Comparison of ENCODE assay signal across 9 cellular contexts in genomic region chr21:45386728-45387371, GRCh38. TPM values are rescaled to one million over a fixed set of nuclear protein-coding genes. Genes with fewer than 3 reads are reported as not detected.
DNase-seq lines count a peak whose midpoint lies in the region; ATAC-seq, FAIRE-seq and TF ChIP-seq lines count a peak whose summit lies in the region.
"Had no signal": no experiment of that assay in that cellular context is flagged by ENCODE, and none has a peak within 500 bp of the region (broad histone marks: within the 10 kb centered on the region; RNA-seq: fewer than 3 reads in every experiment).

No MANE protein-coding gene starts in this region.

- no peak overlapping the region for H3K9ac ChIP-seq in endodermal cell (ENCODE audit: extremely low read depth, low read length, poor library complexity, severe bottlenecking)

- no peak for TF ChIP-seq EP300 in A549 (IDR thresholded peaks at IDR 0.05)

- H3K9me3 Mint-ChIP-seq in endodermal cell, result peaks cover 2% of the 10 kb centered on the region
- no peaks in the 10 kb centered on the region for H3K9me3 Mint-ChIP-seq in activated T-helper 17 cell treated with anti-CD3 and anti-CD28 coated beads, Interleukin-2, amount 50 U/mL, for 72 hours

- H3K9me3 ChIP-seq in A549 (no peaks in the 10 kb centered on the region), endodermal cell (ENCODE audit: control insufficient read depth, low read length) (no peaks in the 10 kb centered on the region)

- H3K27me3 Mint-ChIP-seq in endodermal cell (ENCODE audit: insufficient read depth), result no peaks in the 10 kb centered on the region
- H3K27me3 Mint-ChIP-seq in activated T-helper 17 cell treated with anti-CD3 and anti-CD28 coated beads, Interleukin-2, amount 50 U/mL, for 72 hours, result peaks cover 18% of the 10 kb centered on the region

- H3K4me3 ChIP-seq in A549, result no peak overlapping the region
- no peak overlapping the region for H3K4me3 ChIP-seq in endodermal cell (ENCODE audit: low read length)

- WGBS in A549 (ENCODE audit: missing lambda C conversion rate), result 43% methylated on average over 15 of the region's 20 CpGs
- 88 to 90% methylated on average over 17 to 20 of the region's 20 CpGs for WGBS in endodermal cell (ENCODE audit: insufficient coverage in 1 of 2, insufficient read length in 1 of 2), 2 experiments

- H3K4me3 Mint-ChIP-seq in endodermal cell, result no peak overlapping the region
- H3K4me3 Mint-ChIP-seq in activated T-helper 17 cell treated with anti-CD3 and anti-CD28 coated beads, Interleukin-2, amount 50 U/mL, for 72 hours, result no peak overlapping the region
- H3K4me3 Mint-ChIP-seq: activated B cell treated with CpG ODN at 0.5 μM for 24 hours had no signal

- peaks cover 17% of the 10 kb centered on the region for H3K4me1 ChIP-seq in A549
- no peaks in the 10 kb centered on the region for H3K4me1 ChIP-seq in endodermal cell (ENCODE audit: control insufficient read depth, insufficient read depth, low read length)

- no peaks in the 10 kb centered on the region for H3K27me3 ChIP-seq in endodermal cell (ENCODE audit: control insufficient read depth, insufficient read depth, low read length, poor library complexity, severe bottlenecking)

- no peaks in the 10 kb centered on the region for H3K4me1 Mint-ChIP-seq in endodermal cell
- no peaks in the 10 kb centered on the region for H3K4me1 Mint-ChIP-seq in activated T-helper 17 cell treated with anti-CD3 and anti-CD28 coated beads, Interleukin-2, amount 50 U/mL, for 72 hours
- H3K4me1 Mint-ChIP-seq: activated B cell treated with CpG ODN at 0.5 μM for 24 hours had no signal

- no peak overlapping the region for H3K27ac Mint-ChIP-seq in endodermal cell
- H3K27ac Mint-ChIP-seq in activated T-helper 17 cell treated with anti-CD3 and anti-CD28 coated beads, Interleukin-2, amount 50 U/mL, for 72 hours, result no peak overlapping the region
- H3K27ac Mint-ChIP-seq: activated B cell treated with CpG ODN at 0.5 μM for 24 hours had no signal

- peak overlapping the region; percentile 45 for H3K4me2 ChIP-seq in A549

- no peak for FAIRE-seq in A549 (lab: Jason Lieb, UNC)

- DNase-seq in A549 (ENCODE audit: low read depth in 1 of 2, low spot score in 1 of 2) (peak in 1 of 2 experiments; percentile 45), M059J (ENCODE audit: low read depth) (peak; percentile 96), endodermal cell (peak; percentile 52), lung microvascular endothelial cell (ENCODE audit: low read depth in 2 of 2) (peak; percentile 36 to 84), NCI-H1048 (lab: John Stamatoyannopoulos, UW) (no peak)
- DNase-seq in stimulated activated CD4-positive, alpha-beta T cell treated with anti-CD3 and anti-CD28 coated beads, Interleukin-4, amount 100 ng/mL, for 1 hour, result no peak
- DNase-seq in activated CD4-positive, alpha-beta T cell treated with anti-CD3 and anti-CD28 coated beads, Interleukin-2, amount 50 U/mL, for 48 hours, result no peak
- DNase-seq: activated B cell treated with CpG ODN at 0.5 μM for 24 hours had no signal

- CTCF ChIA-PET in A549 (lab: Yijun Ruan, JAX), result interaction anchor here (0.9 to 1.6 kb wide), 7 partner anchors 9 to 534 kb away, joined by 3 to 13 read pairs (median 4); no protein-coding TSS in a partner anchor

- no peak for TF ChIP-seq POLR2A in A549 (IDR thresholded peaks at IDR 0.05; ENCODE audit: low read length)

- POLR2A ChIA-PET in A549 (lab: Yijun Ruan, JAX), result interaction anchor here (1.4 kb wide), 1 partner anchor 20 kb away, joined by 5 read pairs; no protein-coding TSS in a partner anchor

- H3K27ac ChIP-seq in A549, result peak overlapping the region; percentile 27 to 80; a peak in 3 of 6 replicates
- H3K27ac ChIP-seq in endodermal cell (ENCODE audit: low read depth, low read length), result no peak overlapping the region

- TF ChIP-seq CTCF in A549 (IDR thresholded peaks at IDR 0.05) (no peak), endodermal cell (conservative IDR thresholded peaks at IDR 0.05) (no peak)

- peak; percentile 66 to 82 for ATAC-seq in A549
- no peak for ATAC-seq in activated T-helper 17 cell treated with anti-CD3 and anti-CD28 coated beads, Interleukin-2, amount 50 U/mL, for 72 hours (replicated peaks)

- H3K36me3 ChIP-seq in endodermal cell (ENCODE audit: control insufficient read depth, insufficient read depth, low read length), result no peaks in the 10 kb centered on the region

- H3K36me3 Mint-ChIP-seq in endodermal cell (ENCODE audit: low read depth), result no peaks in the 10 kb centered on the region
- H3K36me3 Mint-ChIP-seq in activated T-helper 17 cell treated with anti-CD3 and anti-CD28 coated beads, Interleukin-2, amount 50 U/mL, for 72 hours (ENCODE audit: low read depth), result no peaks in the 10 kb centered on the region

- 0 out of 5 replicates have a peak, but pooled peaks have one; percentile 27 to 31 for TF ChIP-seq RAD21 in A549 (conservative IDR thresholded peaks at IDR 0.05 in 1 of 2, IDR thresholded peaks at IDR 0.05 in 1 of 2)

TF ChIP-seq in A549, 52 proteins besides CTCF, POLR2A, EP300 and RAD21:
- TF ChIP-seq MAFK (IDR thresholded peaks at IDR 0.05; ENCODE audit: partially characterized antibody) (peak; percentile 46), EHMT2 (IDR thresholded peaks at IDR 0.05; ENCODE audit: low read depth) (no peak)

RNA-seq across cellular contexts. Expression of gene COL18A1, which starts 18.1 kb away (rescaled TPM):
- polyA plus RNA-seq in A549 (2011; rRNA removed) (17.3 and 19.0 TPM in 2 replicates), A549 (2017; fragmentation: RNase III; extraction: RNeasy Plus Mini Kit Qiagen cat#74134 plus additional on column Dnase treatment) (76.7 to 89.7 TPM (median 88.4 TPM) in 3 replicates)
- polyA plus RNA-seq in A549 (2012; cell fraction: cytosol; rRNA removed), result 47.3 and 74.4 TPM in 2 replicates
- 362 and 470 TPM in 2 replicates for polyA plus RNA-seq in A549 (2012; cell fraction: nucleus; rRNA removed)
- 8.7 and 14.0 TPM in 2 replicates for polyA minus RNA-seq in A549 (2011; rRNA and poly(A)+ RNA removed)
- 202 and 347 TPM in 2 replicates for total RNA-seq in M059J (2014; rRNA removed; shearing (Covaris generic))
- total RNA-seq in endodermal cell (100 to 1,000 TPM; 332 to 398 TPM), lung microvascular endothelial cell (139 and 164 TPM in 2 replicates)
- polyA plus RNA-seq in endodermal cell (2013, experiment 1 of 2), result 216 TPM
- polyA plus RNA-seq in endodermal cell (2013, experiment 2 of 2), result 213 TPM
- 1 to 10 TPM; 3.2 to 3.9 TPM for total RNA-seq in activated T-helper 17 cell treated with anti-CD3 and anti-CD28 coated beads, Interleukin-2, amount 50 U/mL, for 72 hours

Comparison
In these comparisons a context has a peak if more than half of its experiments do, and no peak if none do; other contexts are left out.
1. DNase-seq: peak in M059J (single experiment), endodermal cell (single experiment) and lung microvascular endothelial cell (2 of 2); none in NCI-H1048 (single experiment), stimulated activated CD4-positive, alpha-beta T cell treated with anti-CD3 and anti-CD28 coated beads, Interleukin-4, amount 100 ng/mL, for 1 hour (single experiment) and activated CD4-positive, alpha-beta T cell treated with anti-CD3 and anti-CD28 coated beads, Interleukin-2, amount 50 U/mL, for 48 hours (0 of 2).
2. RNA of gene COL18A1, which starts 18.1 kb away (total RNA-seq): 332 to 398 TPM in endodermal cell, 202 to 347 TPM in M059J and 139 to 164 TPM in lung microvascular endothelial cell; 3.2 to 3.9 TPM in activated T-helper 17 cell treated with anti-CD3 and anti-CD28 coated beads, Interleukin-2, amount 50 U/mL, for 72 hours; every median in the first group is over 10 times any median in the second.